In the genomic region with DNA sequence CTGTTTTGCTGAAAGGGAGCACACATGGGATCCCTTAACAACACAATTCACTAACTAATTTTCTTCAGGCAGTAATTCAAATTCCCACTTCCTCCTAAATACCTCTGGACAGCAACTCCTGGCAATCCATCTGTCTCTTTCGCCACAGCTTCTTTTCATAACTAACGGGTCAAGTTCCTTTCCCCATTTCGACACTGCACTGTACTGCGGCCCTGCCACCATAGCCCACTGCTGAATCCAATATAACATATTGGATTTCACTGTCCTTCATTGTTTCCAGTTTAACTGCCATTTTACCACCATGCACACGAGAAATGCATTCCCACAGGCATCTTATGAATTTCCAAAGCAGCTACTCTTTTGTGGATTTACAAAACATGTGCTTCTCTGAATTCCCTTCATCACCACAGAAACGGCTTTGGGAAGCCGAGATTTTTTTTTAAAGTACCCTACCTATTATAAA, we compare ENCODE assay signal across 8 cellular contexts. TPM values are rescaled to one million over a fixed set of nuclear protein-coding genes. Genes with fewer than 3 reads are reported as not detected.
DNase-seq lines count a peak whose midpoint lies in the region; ATAC-seq and TF ChIP-seq lines count a peak whose summit lies in the region.

No MANE protein-coding gene starts in this region.

- TF ChIP-seq POLR2A in esophagus squamous epithelium (IDR thresholded peaks at IDR 0.05), result no peak

- no peaks in the 10 kb centered on the region for H3K27me3 ChIP-seq in esophagus squamous epithelium
- H3K27me3 ChIP-seq in neuron (ENCODE audit: insufficient read depth, low read length), result no peaks in the 10 kb centered on the region

- WGBS in esophagus squamous epithelium, 2 donors, result 3 to 5% methylated on average over 7 of the region's 7 CpGs

- H3K4me1 ChIP-seq in esophagus squamous epithelium (peaks cover 14 to 71% (median 24%) of the 10 kb centered on the region in 3 donors), neuron (ENCODE audit: insufficient read depth, low read length) (peaks cover 7% of the 10 kb centered on the region)

- intact Hi-C loops in esophagus squamous epithelium (cut with DNase I), result no loop called here

- DNase-seq in AG10803 (ENCODE audit: low read depth) (peak; percentile 96), HK-2 (ENCODE audit: unreplicated experiment) (peak; percentile 27), esophagus squamous epithelium (lab: John Stamatoyannopoulos, UW) (no peak), NCI-H187 treated with DMSO at 0.1 percent for 48 hours (lab: John Stamatoyannopoulos, UW) (no peak), 8988T (no peak)

- H3K27ac ChIP-seq in esophagus squamous epithelium, result peak overlapping the region; percentile 90 to 98 (median 96)

- H3K36me3 ChIP-seq in esophagus squamous epithelium (no peaks in the 10 kb centered on the region), neuron (ENCODE audit: insufficient read depth, low read length) (no peaks in the 10 kb centered on the region)

- H2AFZ ChIP-seq in neuron (ENCODE audit: low read depth, low read length), result peak overlapping the region; percentile 93

- H3K4me3 ChIP-seq in AG10803 (ENCODE audit: low read length), result peak overlapping the region; percentile 83
- H3K4me3 ChIP-seq in esophagus squamous epithelium, result peak overlapping the region; percentile 55 to 98 (median 86)
- H3K4me3 ChIP-seq in neuron (ENCODE audit: low read length), result peak overlapping the region; percentile 62

- H3K9me3 ChIP-seq in esophagus squamous epithelium, result no peaks in the 10 kb centered on the region
- no peaks in the 10 kb centered on the region for H3K9me3 ChIP-seq in neuron (ENCODE audit: low read length)

- ATAC-seq in GM21360 (IDR thresholded peaks at IDR 0.05; ENCODE audit: unreplicated experiment), result no peak

- TF ChIP-seq CTCF in AG10803 (conservative IDR thresholded peaks at IDR 0.05; ENCODE audit: low read length) (no peak), esophagus squamous epithelium (IDR thresholded peaks at IDR 0.05) (peak in 1 of 6 experiments; percentile 7)

TF ChIP-seq in PFSK-1, 5 proteins besides CTCF, POLR2A, EP300 and RAD21:
- TF ChIP-seq FOXP2 (optimal IDR thresholded peaks at IDR 0.05; ENCODE audit: borderline replicate concordance, extremely low read depth, extremely low read length, insufficient read depth) (no peak), POLR2AphosphoS5 (IDR thresholded peaks at IDR 0.05; ENCODE audit: low read depth, low read length) (peak; percentile 28; the same call in 1 of the 2 replicates), SIN3A (IDR thresholded peaks at IDR 0.05; ENCODE audit: borderline replicate concordance, insufficient read depth, low read length) (peak; percentile 87; the same call in 1 of the 2 replicates), TAF1 (IDR thresholded peaks at IDR 0.05; ENCODE audit: borderline replicate concordance, insufficient read depth, low read length) (0 out of 2 replicates have a peak, but pooled peaks have one; percentile 66)
- TF ChIP-seq, protein P1, sequence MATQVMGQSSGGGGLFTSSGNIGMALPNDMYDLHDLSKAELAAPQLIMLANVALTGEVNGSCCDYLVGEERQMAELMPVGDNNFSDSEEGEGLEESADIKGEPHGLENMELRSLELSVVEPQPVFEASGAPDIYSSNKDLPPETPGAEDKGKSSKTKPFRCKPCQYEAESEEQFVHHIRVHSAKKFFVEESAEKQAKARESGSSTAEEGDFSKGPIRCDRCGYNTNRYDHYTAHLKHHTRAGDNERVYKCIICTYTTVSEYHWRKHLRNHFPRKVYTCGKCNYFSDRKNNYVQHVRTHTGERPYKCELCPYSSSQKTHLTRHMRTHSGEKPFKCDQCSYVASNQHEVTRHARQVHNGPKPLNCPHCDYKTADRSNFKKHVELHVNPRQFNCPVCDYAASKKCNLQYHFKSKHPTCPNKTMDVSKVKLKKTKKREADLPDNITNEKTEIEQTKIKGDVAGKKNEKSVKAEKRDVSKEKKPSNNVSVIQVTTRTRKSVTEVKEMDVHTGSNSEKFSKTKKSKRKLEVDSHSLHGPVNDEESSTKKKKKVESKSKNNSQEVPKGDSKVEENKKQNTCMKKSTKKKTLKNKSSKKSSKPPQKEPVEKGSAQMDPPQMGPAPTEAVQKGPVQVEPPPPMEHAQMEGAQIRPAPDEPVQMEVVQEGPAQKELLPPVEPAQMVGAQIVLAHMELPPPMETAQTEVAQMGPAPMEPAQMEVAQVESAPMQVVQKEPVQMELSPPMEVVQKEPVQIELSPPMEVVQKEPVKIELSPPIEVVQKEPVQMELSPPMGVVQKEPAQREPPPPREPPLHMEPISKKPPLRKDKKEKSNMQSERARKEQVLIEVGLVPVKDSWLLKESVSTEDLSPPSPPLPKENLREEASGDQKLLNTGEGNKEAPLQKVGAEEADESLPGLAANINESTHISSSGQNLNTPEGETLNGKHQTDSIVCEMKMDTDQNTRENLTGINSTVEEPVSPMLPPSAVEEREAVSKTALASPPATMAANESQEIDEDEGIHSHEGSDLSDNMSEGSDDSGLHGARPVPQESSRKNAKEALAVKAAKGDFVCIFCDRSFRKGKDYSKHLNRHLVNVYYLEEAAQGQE (IDR thresholded peaks at IDR 0.05; ENCODE audit: insufficient read depth in 1 of 2, low read depth in 2 of 2, low read length in 2 of 2), result peak; percentile 39 to 87; a peak in 3 of 4 replicates

RNA-seq across cellular contexts. Expression of a gene that starts 1.4 kb away (rescaled TPM):
- 13.1 TPM for polyA plus RNA-seq in PFSK-1 (2012; ENCODE audit: insufficient read length, low read depth)
- 10 to 100 TPM; 14.9 to 33.4 (median 22.4) TPM for total RNA-seq in esophagus squamous epithelium

RNA-seq across cellular contexts. Expression of a gene that starts 34.8 kb away (rescaled TPM):
- polyA plus RNA-seq in PFSK-1 (2012; ENCODE audit: insufficient read length, low read depth), result 3,236 TPM
- 1,000 to 10,000 TPM in 3 of 4 donors, 100 to 1,000 TPM in 1; 983 to 4,649 (median 2,673) TPM for total RNA-seq in esophagus squamous epithelium

Comparison
In these comparisons a context has a peak if more than half of its experiments do, and no peak if none do; other contexts are left out.
1. DNase-seq: peak in AG10803 (single experiment) and HK-2 (single experiment); none in esophagus squamous epithelium (single experiment), NCI-H187 treated with DMSO at 0.1 percent for 48 hours (single experiment) and 8988T (single experiment).
2. Peak in every context shown above with its lines, with median percentiles within 50 percentile points of each other: H3K4me3 ChIP-seq.